Comparison of ENCODE assay signal across 24 cellular contexts in genomic region chr1:172483448-172483847, GRCh38. TPM values are rescaled to one million over a fixed set of nuclear protein-coding genes. Genes with fewer than 3 reads are reported as not detected.
DNase-seq lines count a peak whose midpoint lies in the region; ATAC-seq and TF ChIP-seq lines count a peak whose summit lies in the region.
"Had no signal": no experiment of that assay in that cellular context is flagged by ENCODE, and none has a peak within 500 bp of the region (broad histone marks: within the 10 kb centered on the region; RNA-seq: fewer than 3 reads in every experiment).

No MANE protein-coding gene starts in this region.

- H3K27ac ChIP-seq in CD4-positive, alpha-beta memory T cell (ENCODE audit: low read depth, low read length) = no peak overlapping the region
- no peak overlapping the region for H3K27ac ChIP-seq in CD8-positive, alpha-beta T cell (ENCODE audit: low read depth, low read length)
- H3K27ac ChIP-seq: BLaER1 treated with 17β-estradiol and CSF1 and Interleukin-3, amounts not matched to agents 10 nM and 100 nM; HL-60; KMS-11; PC-9; SJSA1 had no signal

- no peaks in the 10 kb centered on the region for H3K27me3 ChIP-seq in CD4-positive, alpha-beta memory T cell (ENCODE audit: insufficient read depth, low read length)
- no peaks in the 10 kb centered on the region for H3K27me3 ChIP-seq in CD8-positive, alpha-beta T cell (ENCODE audit: insufficient read depth, low read length)
- H3K27me3 ChIP-seq: BLaER1 treated with 17β-estradiol and CSF1 and Interleukin-3, amounts not matched to agents 10 nM and 100 nM had no signal

- POLR2A ChIA-PET in CD4-positive, alpha-beta memory T cell (lab: Charles Lee; ENCODE audit: partially characterized antibody) = no interaction called here
- POLR2A ChIA-PET in CD8-positive, alpha-beta T cell (lab: Charles Lee) = no interaction called here

- no peaks in the 10 kb centered on the region for H3K9me3 ChIP-seq in CD4-positive, alpha-beta memory T cell (ENCODE audit: control insufficient read depth in 1 of 2, low read length in 2 of 2)
- H3K9me3 ChIP-seq in CD8-positive, alpha-beta T cell (ENCODE audit: low read length) = no peaks in the 10 kb centered on the region
- H3K9me3 ChIP-seq: BLaER1 treated with 17β-estradiol and CSF1 and Interleukin-3, amounts not matched to agents 10 nM and 100 nM; SJSA1 had no signal

- DNase-seq in DMS53 treated with DMSO at 0.1 percent for 48 hours (lab: John Stamatoyannopoulos, UW; ENCODE audit: unreplicated experiment) = peak; percentile 19
- peak; percentile 5 for DNase-seq in astrocyte of the hippocampus (ENCODE audit: low read depth, low spot score)
- DNase-seq in mesothelial cell of epicardium (ENCODE audit: low spot score in 2 of 2, unreplicated experiment in 2 of 2) = no peak
- DNase-seq in CD4-positive, alpha-beta memory T cell = no peak
- no peak for DNase-seq in CD8-positive, alpha-beta T cell
- DNase-seq: AML-193; CD4-positive, alpha-beta T cell; H9; HFFc6; MM.1S; NCI-H2029 treated with DMSO at 0.1 percent for 48 hours; NCI-H446 treated with DMSO at 0.1 percent for 48 hours; NCI-H82; NK-92 treated with Interleukin-12 subunit alpha and Interleukin-12 subunit beta, amount 100 ng/mL, for 24 hours; PC-9 had no signal

- no peak for ATAC-seq in HG03095 (IDR thresholded peaks at IDR 0.05; ENCODE audit: unreplicated experiment)
- no peak for ATAC-seq in CD8-positive, alpha-beta T cell
- no peak for ATAC-seq in HG03280 (IDR thresholded peaks at IDR 0.05; ENCODE audit: unreplicated experiment)
- ATAC-seq: GM23338, Right ventricle myocardium inferior had no signal

- H3K9me3 Mint-ChIP-seq in mesothelial cell of epicardium = no peaks in the 10 kb centered on the region
- no peaks in the 10 kb centered on the region for H3K9me3 Mint-ChIP-seq in CD4-positive, alpha-beta memory T cell
- no peaks in the 10 kb centered on the region for H3K9me3 Mint-ChIP-seq in CD8-positive, alpha-beta T cell
- H3K9me3 Mint-ChIP-seq: CD4-positive, alpha-beta T cell; GM23338; H9; HFFc6; IgD-negative memory B cell had no signal

- H3K36me3 Mint-ChIP-seq in mesothelial cell of epicardium = no peaks in the 10 kb centered on the region
- no peaks in the 10 kb centered on the region for H3K36me3 Mint-ChIP-seq in CD4-positive, alpha-beta memory T cell
- no peaks in the 10 kb centered on the region for H3K36me3 Mint-ChIP-seq in CD8-positive, alpha-beta T cell

- H3K27ac Mint-ChIP-seq in mesothelial cell of epicardium = peak overlapping the region; percentile 76
- H3K27ac Mint-ChIP-seq in CD4-positive, alpha-beta memory T cell = no peak overlapping the region
- no peak overlapping the region for H3K27ac Mint-ChIP-seq in CD8-positive, alpha-beta T cell
- H3K27ac Mint-ChIP-seq: CD4-positive, alpha-beta T cell; GM23338; H9; HFFc6; IgD-negative memory B cell had no signal

- H3K27me3 Mint-ChIP-seq in mesothelial cell of epicardium (ENCODE audit: low read depth) = no peaks in the 10 kb centered on the region
- peaks cover 0 to 3% of the 10 kb centered on the region in 2 donors for H3K27me3 Mint-ChIP-seq in CD4-positive, alpha-beta memory T cell
- peaks cover 4% of the 10 kb centered on the region for H3K27me3 Mint-ChIP-seq in CD8-positive, alpha-beta T cell (ENCODE audit: low read depth)

- H3K4me1 ChIP-seq in CD4-positive, alpha-beta memory T cell (ENCODE audit: insufficient read depth, low read length) = peaks cover 12% of the 10 kb centered on the region
- peaks cover 8% of the 10 kb centered on the region for H3K4me1 ChIP-seq in CD8-positive, alpha-beta T cell (ENCODE audit: insufficient read depth, low read length)
- H3K4me1 ChIP-seq: SJSA1 had no signal

- H3K4me3 ChIP-seq in CD4-positive, alpha-beta memory T cell (ENCODE audit: low read length in 2 of 2) = no peak overlapping the region
- no peak overlapping the region for H3K4me3 ChIP-seq in CD8-positive, alpha-beta T cell (ENCODE audit: low read depth, low read length)
- H3K4me3 ChIP-seq: BLaER1 treated with 17β-estradiol and CSF1 and Interleukin-3, amounts not matched to agents 10 nM and 100 nM; GM23338; PC-9; SJSA1 had no signal

- no peak for TF ChIP-seq CTCF in mesothelial cell of epicardium (IDR thresholded peaks at IDR 0.05; ENCODE audit: unreplicated experiment)
- TF ChIP-seq CTCF in CD8-positive, alpha-beta T cell (IDR thresholded peaks at IDR 0.05) = no peak

- H3K4me1 Mint-ChIP-seq in mesothelial cell of epicardium = peaks cover 76% of the 10 kb centered on the region
- peaks cover 9 to 25% (median 16%) of the 10 kb centered on the region in 4 donors for H3K4me1 Mint-ChIP-seq in CD4-positive, alpha-beta memory T cell
- peaks cover 10% of the 10 kb centered on the region for H3K4me1 Mint-ChIP-seq in CD8-positive, alpha-beta T cell (ENCODE audit: low read depth)

- no peaks in the 10 kb centered on the region for H3K36me3 ChIP-seq in CD4-positive, alpha-beta memory T cell (ENCODE audit: insufficient read depth, low read length)
- H3K36me3 ChIP-seq in CD8-positive, alpha-beta T cell (ENCODE audit: insufficient read depth, low read length) = no peaks in the 10 kb centered on the region
- H3K36me3 ChIP-seq: BLaER1 treated with 17β-estradiol and CSF1 and Interleukin-3, amounts not matched to agents 10 nM and 100 nM; SJSA1 had no signal

- CTCF ChIA-PET in CD4-positive, alpha-beta memory T cell (lab: Charles Lee; ENCODE audit: partially characterized antibody) = no interaction called here
- CTCF ChIA-PET in CD8-positive, alpha-beta T cell (lab: Charles Lee) = no interaction called here

- H3K4me3 Mint-ChIP-seq in mesothelial cell of epicardium = no peak overlapping the region
- no peak overlapping the region for H3K4me3 Mint-ChIP-seq in CD4-positive, alpha-beta memory T cell
- H3K4me3 Mint-ChIP-seq in CD8-positive, alpha-beta T cell = no peak overlapping the region
- H3K4me3 Mint-ChIP-seq: CD4-positive, alpha-beta T cell; GM23338; H9; HFFc6; IgD-negative memory B cell had no signal

- intact Hi-C loops in CD4-positive, alpha-beta memory T cell (cut with micrococcal nuclease) = no loop called here
- intact Hi-C loops in CD8-positive, alpha-beta T cell (cut with DNase I, micrococcal nuclease) = no loop called here

RNA-seq across cellular contexts. Expression of gene PIGC, which starts 39.6 kb away (rescaled TPM):
- 31.9 to 33.9 TPM (median 33.3 TPM) in 3 replicates for total RNA-seq in mesothelial cell of epicardium
- total RNA-seq in CD4-positive, alpha-beta memory T cell = 10 to 100 TPM; 48.9 to 49.2 TPM
- polyA plus RNA-seq in CD4-positive, alpha-beta memory T cell = 100 to 1,000 TPM; 109 to 132 TPM
- total RNA-seq in CD8-positive, alpha-beta T cell = 10 to 100 TPM; 22.1 to 23.2 TPM

RNA-seq across cellular contexts. Expression of gene SUCO, which starts 49.5 kb away (rescaled TPM):
- 119 to 122 TPM (median 120 TPM) in 3 replicates for total RNA-seq in mesothelial cell of epicardium
- total RNA-seq in CD4-positive, alpha-beta memory T cell = 10 to 100 TPM; 71.6 to 74.4 TPM
- polyA plus RNA-seq in CD4-positive, alpha-beta memory T cell = 10 to 100 TPM; 12.2 to 16.7 TPM
- total RNA-seq in CD8-positive, alpha-beta T cell = 100 to 1,000 TPM; 106 to 107 TPM

Comparison
In these comparisons a context has a peak if more than half of its experiments do, and no peak if none do; other contexts are left out.
1. DNase-seq: peak in DMS53 treated with DMSO at 0.1 percent for 48 hours (single experiment) and astrocyte of the hippocampus (single experiment); none in mesothelial cell of epicardium (0 of 2), CD4-positive, alpha-beta memory T cell (0 of 5) and CD8-positive, alpha-beta T cell (0 of 7).